In genomic region chr5:114185274-114185673, GRCh38 we compare ENCODE assay signal across 1 cellular context.
TF ChIP-seq lines count a peak whose summit lies in the region.

No MANE protein-coding gene starts in this region.

TF ChIP-seq in WTC11, 78 proteins besides CTCF, POLR2A, EP300 and RAD21 (continued from another document):
- TF ChIP-seq PREB (CRISPR knock-in tag; IDR thresholded peaks at IDR 0.05; ENCODE audit: borderline replicate concordance) (no peak), ZBTB21 (CRISPR knock-in tag; IDR thresholded peaks at IDR 0.05; ENCODE audit: borderline replicate concordance) (no peak), GTF2I (CRISPR knock-in tag; conservative IDR thresholded peaks at IDR 0.05) (no peak)
- TF ChIP-seq, protein P1, sequence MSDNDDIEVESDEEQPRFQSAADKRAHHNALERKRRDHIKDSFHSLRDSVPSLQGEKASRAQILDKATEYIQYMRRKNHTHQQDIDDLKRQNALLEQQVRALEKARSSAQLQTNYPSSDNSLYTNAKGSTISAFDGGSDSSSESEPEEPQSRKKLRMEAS (CRISPR knock-in tag; IDR thresholded peaks at IDR 0.05), result no peak
